In the genomic region with DNA sequence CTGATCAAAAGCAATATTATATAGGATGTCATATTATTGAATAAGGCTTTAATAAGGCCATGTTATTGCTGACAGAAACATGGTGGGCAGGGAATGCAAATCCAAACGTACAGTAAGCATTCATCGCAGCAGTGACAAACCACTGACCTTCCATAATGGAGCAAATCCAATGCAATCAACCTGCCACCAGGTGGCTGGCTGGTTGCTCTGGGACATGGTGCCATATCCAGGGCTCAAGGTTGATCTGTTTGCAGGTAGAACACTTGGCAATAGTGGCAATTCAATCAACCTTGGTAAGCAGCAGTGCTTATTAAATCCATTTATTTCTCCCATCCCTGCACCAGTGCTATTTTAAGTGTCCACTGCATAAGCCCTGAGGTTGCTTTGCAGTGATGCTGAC, we compare ENCODE assay signal across 13 cellular contexts.
DNase-seq lines count a peak whose midpoint lies in the region; ATAC-seq, FAIRE-seq and TF ChIP-seq lines count a peak whose summit lies in the region.
"Had no signal": no experiment of that assay in that cellular context is flagged by ENCODE, and none has a peak within 500 bp of the region (broad histone marks: within the 10 kb centered on the region; RNA-seq: fewer than 3 reads in every experiment).

No MANE protein-coding gene starts in this region.

- H3K14ac ChIP-seq in H1 (ENCODE audit: insufficient read length): no peak overlapping the region

- H3K4me3 ChIP-seq in HepG2 (replicated peaks in 1 of 3; ENCODE audit: insufficient read depth in 1 of 3, low read depth in 2 of 3, low read length in 3 of 3) (no peak overlapping the region), right lobe of liver (no peak overlapping the region), NB4 (ENCODE audit: low read depth, low read length) (no peak overlapping the region), H1 (ENCODE audit: extremely low read depth in 1 of 4, insufficient read depth in 2 of 4, low read depth in 3 of 4, low read length in 4 of 4) (no peak overlapping the region)
- H3K4me3 ChIP-seq: cardiac muscle cell, prostate gland had no signal

- H3K4me1 ChIP-seq in HepG2 (ENCODE audit: insufficient read depth, low read length): peaks cover 1% of the 10 kb centered on the region; the same call in 1 of the 2 replicates
- no peaks in the 10 kb centered on the region for H3K4me1 ChIP-seq in right lobe of liver
- peaks cover 0 to under 1% (median 0%) of the 10 kb centered on the region in 4 experiments; a peak in 2 of 7 replicates for H3K4me1 ChIP-seq in H1 (replicated peaks in 1 of 4; ENCODE audit: control insufficient read depth in 3 of 4, insufficient read depth in 4 of 4, low read length in 3 of 4)
- H3K4me1 ChIP-seq: prostate gland had no signal

- no peaks in the 10 kb centered on the region for H4K20me1 ChIP-seq in HepG2 (ENCODE audit: insufficient read depth, low read length)
- no peaks in the 10 kb centered on the region for H4K20me1 ChIP-seq in H1 (replicated peaks in 1 of 2; ENCODE audit: control insufficient read depth in 1 of 2, insufficient read depth in 2 of 2, low read length in 2 of 2)

- TF ChIP-seq POLR2A in HepG2 (IDR thresholded peaks at IDR 0.05; ENCODE audit: insufficient read depth in 1 of 2, low read depth in 2 of 2, low read length in 2 of 2): no peak
- no peak for TF ChIP-seq POLR2A in right lobe of liver (IDR thresholded peaks at IDR 0.05)
- TF ChIP-seq POLR2A in NB4 (IDR thresholded peaks at IDR 0.05; ENCODE audit: extremely low read depth, insufficient read length): no peak
- TF ChIP-seq POLR2A in H1 (IDR thresholded peaks at IDR 0.05; ENCODE audit: control extremely low read depth in 1 of 2, low read depth in 2 of 2, low read length in 2 of 2): no peak

- no TSS peak for BruUV-seq in HepG2 (replicated peaks; lab: Mats Ljungman, UMichigan)

- H3K4me2 ChIP-seq in HepG2 (ENCODE audit: low read depth, low read length): no peak overlapping the region
- H3K4me2 ChIP-seq in H1 (ENCODE audit: insufficient read depth in 1 of 2, low read depth in 2 of 2, low read length in 2 of 2): no peak overlapping the region

- H4K8ac ChIP-seq in H1 (ENCODE audit: extremely low read depth, insufficient read depth, low read length): no peak overlapping the region

- H4K5ac ChIP-seq in H1 (ENCODE audit: insufficient read length, low read depth, low read length): no peak overlapping the region

- in situ Hi-C loops in HepG2 (cut with HindIII; ENCODE audit: extremely low pct_ligation_motif_present, low pct_unique_long_range_greater_than_20kb): loop anchor here (5.0 kb wide), 1 partner anchor 136 kb away; no protein-coding TSS in a partner anchor

- TF ChIP-seq RAD21 in HepG2 (CRISPR knock-in tag; IDR thresholded peaks at IDR 0.05): no peak
- peak; percentile 65 to 71 for TF ChIP-seq RAD21 in H1 (IDR thresholded peaks at IDR 0.05 in 1 of 2, conservative IDR thresholded peaks at IDR 0.05 in 1 of 2; ENCODE audit: low read depth in 2 of 2, low read length in 2 of 2)

- TF ChIP-seq EP300 in HepG2 (IDR thresholded peaks at IDR 0.05; ENCODE audit: low read depth in 2 of 2, low read length in 2 of 2) (no peak), HepG2 (CRISPR knock-in tag; IDR thresholded peaks at IDR 0.05; ENCODE audit: borderline replicate concordance) (no peak), H1 (IDR thresholded peaks at IDR 0.05; ENCODE audit: borderline replicate concordance in 1 of 2, low read depth in 2 of 2, low read length in 2 of 2) (no peak)

- TF ChIP-seq CTCF in HepG2 (CRISPR knock-in tag; IDR thresholded peaks at IDR 0.05) (peak; percentile 41), right lobe of liver (IDR thresholded peaks at IDR 0.05) (no peak), NB4 (IDR thresholded peaks at IDR 0.05; ENCODE audit: low read depth, low read length) (peak; percentile 6), H1 (IDR thresholded peaks at IDR 0.05; ENCODE audit: control extremely low read depth in 1 of 3, insufficient read depth in 1 of 3, low read depth in 1 of 3, low read length in 3 of 3) (peak; percentile 62 to 76 (median 73))

- WGBS in HepG2 (ENCODE audit: low lambda C conversion rate): 77% methylated on average over 2 of the region's 2 CpGs
- 61% methylated on average over 2 of the region's 2 CpGs for WGBS in right lobe of liver (ENCODE audit: insufficient coverage, low coverage, low lambda C conversion rate, missing lambda C conversion rate)
- WGBS in H1 (ENCODE audit: extremely low coverage in 1 of 2, insufficient coverage in 1 of 2, insufficient read length in 1 of 2, insufficient replicate concordance in 2 of 2, low coverage in 1 of 2, low lambda C conversion rate in 2 of 2, missing lambda C conversion rate in 1 of 2), 2 experiments: 81% methylated on average over 2 of the region's 2 CpGs; no CpG with 5 or more reads in 1 of the 2 experiments

- H3K27me3 ChIP-seq in HepG2 (ENCODE audit: control insufficient read depth in 1 of 2, insufficient read depth in 2 of 2, low read length in 2 of 2): no peaks in the 10 kb centered on the region
- H3K27me3 ChIP-seq in right lobe of liver: no peaks in the 10 kb centered on the region
- no peaks in the 10 kb centered on the region for H3K27me3 ChIP-seq in H1 (replicated peaks in 1 of 4; ENCODE audit: control insufficient read depth in 3 of 4, extremely low read depth in 1 of 4, insufficient read depth in 3 of 4, low read length in 3 of 4)

- H2BK15ac ChIP-seq in H1 (ENCODE audit: low read length): no peak overlapping the region

- no peaks in the 10 kb centered on the region for H3K79me1 ChIP-seq in H1 (ENCODE audit: low read depth, low read length)

- no peak overlapping the region for H2BK5ac ChIP-seq in H1 (ENCODE audit: low read depth, low read length)

- no peak overlapping the region for H2AK5ac ChIP-seq in H1 (ENCODE audit: low read depth, low read length)

- H3K9ac ChIP-seq in HepG2 (ENCODE audit: insufficient read depth, low read depth, low read length): no peak overlapping the region
- no peak overlapping the region for H3K9ac ChIP-seq in H1 (replicated peaks in 1 of 4; ENCODE audit: extremely low read depth in 1 of 4, low read depth in 3 of 4, low read length in 3 of 4)

- H3K36me3 ChIP-seq in HepG2 (replicated peaks in 1 of 2; ENCODE audit: control insufficient read depth in 1 of 2, insufficient read depth in 2 of 2, low read length in 2 of 2): no peaks in the 10 kb centered on the region
- no peaks in the 10 kb centered on the region for H3K36me3 ChIP-seq in right lobe of liver
- H3K36me3 ChIP-seq in H1 (ENCODE audit: control insufficient read depth in 2 of 4, insufficient read depth in 4 of 4, low read length in 3 of 4): no peaks in the 10 kb centered on the region
- H3K36me3 ChIP-seq: cardiac muscle cell, prostate gland had no signal

- H3K18ac ChIP-seq in H1 (ENCODE audit: extremely low read depth, low read length): no peak overlapping the region

- no peak overlapping the region for H3K27ac ChIP-seq in HepG2 (ENCODE audit: extremely low read length, insufficient read depth, low read length)
- H3K27ac ChIP-seq in right lobe of liver: no peak overlapping the region
- no peak overlapping the region for H3K27ac ChIP-seq in H1 (ENCODE audit: low read depth, low read length)
- H3K27ac ChIP-seq: cardiac muscle cell, prostate gland had no signal

- no peak overlapping the region for H4K91ac ChIP-seq in H1 (replicated peaks; ENCODE audit: insufficient read length, low read length)

- H3K56ac ChIP-seq in H1 (replicated peaks; ENCODE audit: insufficient read length, low read depth, low read length): no peak overlapping the region

- CTCF ChIA-PET in HepG2 (lab: Yijun Ruan, JAX; ENCODE audit: low intra/inter-chr PET ratio, low total read pairs) (no interaction called here), H1 (lab: Charles Lee; ENCODE audit: partially characterized antibody) (interaction anchor here (1.1 to 6.1 kb wide), 3 partner anchors 8 to 134 kb away, joined by 5 to 34 read pairs (median 5); no protein-coding TSS in a partner anchor)

- H3K4ac ChIP-seq in H1 (replicated peaks; ENCODE audit: insufficient read length, low read depth, low read length): no peak overlapping the region

- H3K23me2 ChIP-seq in H1 (ENCODE audit: low read depth, low read length): no peaks in the 10 kb centered on the region

- H2BK20ac ChIP-seq in H1 (ENCODE audit: low read length): no peak overlapping the region

- H2BK12ac ChIP-seq in H1 (ENCODE audit: low read depth, low read length): no peak overlapping the region

- H2AFZ ChIP-seq in HepG2 (ENCODE audit: low read length) (no peak overlapping the region), H1 (ENCODE audit: low read length) (no peak overlapping the region)

- POLR2A ChIA-PET in HepG2 (lab: Yijun Ruan, JAX) (no interaction called here), H1 (lab: Charles Lee; ENCODE audit: partially characterized antibody) (no interaction called here)

- no peak for FAIRE-seq in HepG2 (lab: Jason Lieb, UNC)
- peak; percentile 57 for FAIRE-seq in H1 (lab: Jason Lieb, UNC)

- no peak for DNase-seq in HepG2 (ENCODE audit: low spot score)
- DNase-seq in right lobe of liver: no peak
- no peak for DNase-seq in NB4 (ENCODE audit: low read depth)
- DNase-seq in H1 (ENCODE audit: low read depth in 1 of 2, low spot score in 2 of 2): no peak
- DNase-seq in NCI-H2171 treated with DMSO at 0.1 percent for 48 hours (lab: John Stamatoyannopoulos, UW): no peak
- no peak for DNase-seq in NCI-H1048 (lab: John Stamatoyannopoulos, UW)
- DNase-seq in SHP77 (lab: John Stamatoyannopoulos, UW): no peak
- DNase-seq: activated naive CD4-positive, alpha-beta T cell treated with anti-CD3 and anti-CD28 coated beads, Interleukin-2, amount 10 ng/mL, durations not matched to agents 7 days and 5 days; kidney glomerular epithelial cell; NCI-H2081 treated with DMSO at 0.1 percent for 48 hours had no signal

- H3K9me3 ChIP-seq in HepG2 (ENCODE audit: low read length) (no peaks in the 10 kb centered on the region), right lobe of liver (no peaks in the 10 kb centered on the region), H1 (ENCODE audit: insufficient read depth in 2 of 2, low read depth in 1 of 2, low read length in 1 of 2) (no peaks in the 10 kb centered on the region)
- H3K9me3 ChIP-seq: prostate gland had no signal

- H3K23ac ChIP-seq in H1 (ENCODE audit: insufficient read length): no peak overlapping the region

- ATAC-seq in HepG2 (peak; percentile 74), right lobe of liver (no peak), GM19035 (IDR thresholded peaks at IDR 0.05; ENCODE audit: unreplicated experiment) (no peak)

- H3K79me2 ChIP-seq in HepG2 (ENCODE audit: insufficient read depth, low read length) (no peaks in the 10 kb centered on the region), H1 (ENCODE audit: control insufficient read depth in 1 of 2, insufficient read depth in 2 of 2, low read length in 2 of 2) (no peaks in the 10 kb centered on the region)

- intact Hi-C loops in HepG2 (cut with micrococcal nuclease; ENCODE audit: unreplicated experiment): no loop called here
- intact Hi-C loops in right lobe of liver (cut with DNase I): no loop called here

- H2BK120ac ChIP-seq in H1 (replicated peaks; ENCODE audit: low read depth, low read length): no peak overlapping the region

TF ChIP-seq in HepG2, 621 proteins besides CTCF, POLR2A, EP300 and RAD21 (continues in another document):
- TF ChIP-seq SRSF4 (IDR thresholded peaks at IDR 0.05; ENCODE audit: low read depth, low read length, poor library complexity, severe bottlenecking): no peak

TF ChIP-seq in H1, 55 proteins besides CTCF, POLR2A, EP300 and RAD21 (continues in another document):
- peak; percentile 53; the same call in 1 of the 2 replicates for TF ChIP-seq YY1 (IDR thresholded peaks at IDR 0.05; ENCODE audit: low read depth, low read length)

Comparison
In these comparisons a context has a peak if more than half of its experiments do, and no peak if none do; other contexts are left out.
1. CTCF ChIP-seq: peak in HepG2 (single experiment), NB4 (single experiment) and H1 (3 of 3); none in right lobe of liver (0 of 4).